ENCODE assay signal across 1 cellular context in genomic region chr22:41197046-41197807, GRCh38.
A peak's percentile ranks its signal among the peaks of the same experiment; 100 is the strongest.
TF ChIP-seq lines count a peak whose summit lies in the region.

No MANE protein-coding gene starts in this region.

TF ChIP-seq in HepG2, 621 proteins besides CTCF, POLR2A, EP300 and RAD21 (continued from another document and continues in another):
- TF ChIP-seq ZNF281 (CRISPR knock-in tag; IDR thresholded peaks at IDR 0.05; ENCODE audit: borderline replicate concordance), result no peak
- peak; percentile 29; the same call in 1 of the 2 replicates for TF ChIP-seq BHLHE40 (IDR thresholded peaks at IDR 0.05; ENCODE audit: low read length)
- peak; percentile 12; the same call in 1 of the 2 replicates for TF ChIP-seq MXD4 (CRISPR knock-in tag; IDR thresholded peaks at IDR 0.05)
- no peak for TF ChIP-seq TP53 (CRISPR knock-in tag; conservative IDR thresholded peaks at IDR 0.05)
- no peak for TF ChIP-seq DMAP1 (CRISPR knock-in tag; IDR thresholded peaks at IDR 0.05)
- TF ChIP-seq EZH2 (conservative IDR thresholded peaks at IDR 0.05; ENCODE audit: low read depth, low read length), result no peak
- peak; percentile 16 for TF ChIP-seq XRCC5 (optimal IDR thresholded peaks at IDR 0.05; ENCODE audit: low read length)
- no peak for TF ChIP-seq PRPF4 (IDR thresholded peaks at IDR 0.05; ENCODE audit: low read depth, low read length, poor library complexity, severe bottlenecking)
- peak; percentile 60; the same call in 1 of the 2 replicates for TF ChIP-seq ZNF414 (CRISPR knock-in tag; IDR thresholded peaks at IDR 0.05)
- peak; percentile 48; the same call in 1 of the 2 replicates for TF ChIP-seq HOXA9 (CRISPR knock-in tag; IDR thresholded peaks at IDR 0.05; ENCODE audit: borderline replicate concordance)
- TF ChIP-seq ZNF619 (CRISPR knock-in tag; IDR thresholded peaks at IDR 0.05), result no peak
- TF ChIP-seq MLXIP (CRISPR knock-in tag; IDR thresholded peaks at IDR 0.05; ENCODE audit: borderline replicate concordance), result no peak
- no peak for TF ChIP-seq MIER2 (CRISPR knock-in tag; IDR thresholded peaks at IDR 0.05)
- peak; percentile 68; the same call in 1 of the 2 replicates for TF ChIP-seq ZNF205 (CRISPR knock-in tag; IDR thresholded peaks at IDR 0.05)
- 0 out of 2 replicates have a peak, but pooled peaks have one; percentile 11 for TF ChIP-seq ZBTB42 (CRISPR knock-in tag; IDR thresholded peaks at IDR 0.05)
- no peak for TF ChIP-seq ZNF225 (CRISPR knock-in tag; IDR thresholded peaks at IDR 0.05)
- no peak for TF ChIP-seq NR2F2 (IDR thresholded peaks at IDR 0.05; ENCODE audit: borderline replicate concordance, low read depth)
- no peak for TF ChIP-seq RARG (CRISPR knock-in tag; IDR thresholded peaks at IDR 0.05; ENCODE audit: low read depth)
- TF ChIP-seq ZBTB21 (CRISPR knock-in tag; IDR thresholded peaks at IDR 0.05), result no peak
- TF ChIP-seq ZFX (CRISPR knock-in tag; IDR thresholded peaks at IDR 0.05; ENCODE audit: low read depth), result peak; percentile 30; the same call in 1 of the 2 replicates
- TF ChIP-seq ZNF891 (CRISPR knock-in tag; IDR thresholded peaks at IDR 0.05), result 0 out of 2 replicates have a peak, but pooled peaks have one; percentile 14
- TF ChIP-seq ZNF780A (CRISPR knock-in tag; IDR thresholded peaks at IDR 0.05), result no peak
- TF ChIP-seq MAF1 (CRISPR knock-in tag; IDR thresholded peaks at IDR 0.05; ENCODE audit: borderline replicate concordance), result no peak
- no peak for TF ChIP-seq HNF4G (IDR thresholded peaks at IDR 0.05; ENCODE audit: borderline replicate concordance, low read depth, low read length)
- peak; percentile 64; the same call in 1 of the 2 replicates for TF ChIP-seq HNF4G (CRISPR knock-in tag; IDR thresholded peaks at IDR 0.05; ENCODE audit: borderline replicate concordance, low read depth)
- TF ChIP-seq SP4 (CRISPR knock-in tag; IDR thresholded peaks at IDR 0.05), result peak; percentile 89
- peak; percentile 78 for TF ChIP-seq POGK (CRISPR knock-in tag; conservative IDR thresholded peaks at IDR 0.05)
- TF ChIP-seq SRF (IDR thresholded peaks at IDR 0.05; ENCODE audit: low read depth, low read length), result no peak
- TF ChIP-seq ZNF782 (CRISPR knock-in tag; IDR thresholded peaks at IDR 0.05; ENCODE audit: borderline replicate concordance), result peak; percentile 42; the same call in 1 of the 2 replicates
- TF ChIP-seq ATF6 (CRISPR knock-in tag; conservative IDR thresholded peaks at IDR 0.05), result no peak
- TF ChIP-seq HMGA1 (CRISPR knock-in tag; conservative IDR thresholded peaks at IDR 0.05), result no peak
- no peak for TF ChIP-seq ZNF569 (CRISPR knock-in tag; IDR thresholded peaks at IDR 0.05; ENCODE audit: borderline replicate concordance)
- TF ChIP-seq MXD1 (CRISPR knock-in tag; IDR thresholded peaks at IDR 0.05), result no peak
- no peak for TF ChIP-seq ZNF547 (CRISPR knock-in tag; IDR thresholded peaks at IDR 0.05)
- TF ChIP-seq ZFP36 (IDR thresholded peaks at IDR 0.05; ENCODE audit: borderline replicate concordance, low read depth, low read length, partially characterized antibody), result no peak
- no peak for TF ChIP-seq ZNF740 (CRISPR knock-in tag; IDR thresholded peaks at IDR 0.05)
- TF ChIP-seq SP2 (CRISPR knock-in tag; IDR thresholded peaks at IDR 0.05), result peak; percentile 72
- TF ChIP-seq ZNF234 (CRISPR knock-in tag; conservative IDR thresholded peaks at IDR 0.05), result no peak
- no peak for TF ChIP-seq ZNF513 (CRISPR knock-in tag; conservative IDR thresholded peaks at IDR 0.05)
- peak; percentile 70; the same call in 1 of the 2 replicates for TF ChIP-seq MXD3 (CRISPR knock-in tag; IDR thresholded peaks at IDR 0.05)
- no peak for TF ChIP-seq ZNF121 (CRISPR knock-in tag; IDR thresholded peaks at IDR 0.05)
- no peak for TF ChIP-seq ZNF280D (CRISPR knock-in tag; IDR thresholded peaks at IDR 0.05)
- no peak for TF ChIP-seq LCORL (IDR thresholded peaks at IDR 0.05)
- TF ChIP-seq LCORL (CRISPR knock-in tag; IDR thresholded peaks at IDR 0.05), result peak; percentile 54
- TF ChIP-seq CHD2 (IDR thresholded peaks at IDR 0.05; ENCODE audit: low read depth, low read length), result no peak
- TF ChIP-seq ZNF367 (CRISPR knock-in tag; IDR thresholded peaks at IDR 0.05; ENCODE audit: borderline replicate concordance), result no peak
- TF ChIP-seq GFI1 (CRISPR knock-in tag; IDR thresholded peaks at IDR 0.05; ENCODE audit: borderline replicate concordance), result no peak
- TF ChIP-seq ZNF678 (CRISPR knock-in tag; IDR thresholded peaks at IDR 0.05), result peak; percentile 31; the same call in 1 of the 2 replicates
- peak; percentile 67; the same call in 1 of the 2 replicates for TF ChIP-seq BCL3 (CRISPR knock-in tag; IDR thresholded peaks at IDR 0.05)
- no peak for TF ChIP-seq KLF11 (CRISPR knock-in tag; IDR thresholded peaks at IDR 0.05)
